ENCODE assay signal across 22 cellular contexts in genomic region chr16:54417384-54417783, GRCh38.
"Had no signal": no experiment of that assay in that cellular context is flagged by ENCODE, and none has a peak within 500 bp of the region (broad histone marks: within the 10 kb centered on the region; RNA-seq: fewer than 3 reads in every experiment).

No MANE protein-coding gene starts in this region.

- H3K36me3 ChIP-seq: SJSA1 had no signal

- H3K4me1 ChIP-seq: SJSA1 had no signal

- H3K27me3 ChIP-seq: SJSA1 had no signal

- H3K9me3 ChIP-seq: SJSA1 had no signal

- H3K27ac ChIP-seq: SJSA1 had no signal

- H3K4me3 ChIP-seq: SJSA1 had no signal

- DNase-seq: activated B cell treated with CpG ODN at 0.5 μM for 24 hours; activated CD4-positive, alpha-beta T cell treated with anti-CD3 and anti-CD28 coated beads for 1 hour; activated CD4-positive, alpha-beta T cell treated with anti-CD3 and anti-CD28 coated beads, Interleukin-2, amount 10 ng/mL, durations not matched to agents 24 days and 14 days; activated CD4-positive, alpha-beta T cell treated with anti-CD3 and anti-CD28 coated beads, Interleukin-2, amount 50 U/mL, for 48 hours; activated CD8-positive, alpha-beta memory T cell treated with anti-CD3 and anti-CD28 coated beads, Interleukin-2, amount 10 ng/mL, durations not matched to agents 7 days and 5 days; activated effector memory CD4-positive, alpha-beta T cell treated with anti-CD3 and anti-CD28 coated beads, Interleukin-2, amount 50 U/mL, for 16 hours; activated naive CD4-positive, alpha-beta T cell treated with Interleukin-2 at 50 U/mL for 16 hours; activated naive CD8-positive, alpha-beta T cell treated with anti-CD3 and anti-CD28 coated beads, Interleukin-2, amount 50 U/mL, for 24 hours; activated T-cell treated with anti-CD3 and anti-CD28 coated beads, Interleukin-2, amount 50 U/mL, for 24 hours; amygdala; IMR-90; KG1; NCI-H1092 treated with DMSO at 0.1 percent for 48 hours; NCI-H146; NCI-H187 treated with DMSO at 0.1 percent for 48 hours; NCI-H2081 treated with DMSO at 0.1 percent for 48 hours; NCI-H345; NCI-H510A treated with DMSO at 0.1 percent for 48 hours; NCI-H69; PC-3; SHP77 had no signal
